Comparison of ENCODE assay signal across 6 cellular contexts in the genomic region with DNA sequence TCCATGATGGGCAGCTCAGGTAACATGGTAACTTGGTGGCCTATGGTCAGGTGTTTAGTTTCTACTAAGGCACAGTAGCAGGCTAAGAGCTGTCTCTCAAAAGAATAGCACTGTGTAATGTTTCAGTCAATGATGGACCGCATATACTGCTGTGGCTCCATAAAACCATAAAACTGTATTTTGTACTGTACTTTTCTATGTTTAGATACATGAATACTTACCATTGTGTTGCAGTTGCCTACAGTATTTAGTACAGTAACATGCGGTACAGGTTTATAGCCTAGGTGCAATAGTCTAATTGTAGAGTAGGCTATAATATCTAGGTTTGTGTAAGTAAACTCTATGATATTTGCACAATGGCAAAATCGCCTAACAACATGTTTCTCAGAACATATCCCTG.
"Had no signal": no experiment of that assay in that cellular context is flagged by ENCODE, and none has a peak within 500 bp of the region (broad histone marks: within the 10 kb centered on the region; RNA-seq: fewer than 3 reads in every experiment).

No MANE protein-coding gene starts in this region.

- ATAC-seq: K562 had no signal

- H3K9me3 ChIP-seq: HAP-1 had no signal

- H3K36me3 ChIP-seq: HAP-1 had no signal

- H3K4me3 ChIP-seq: GM23248, HAP-1, K562 had no signal

- DNase-seq: GM23248, GOT3, H7, IMR-90 had no signal

- H3K4me1 ChIP-seq: HAP-1 had no signal

- H3K27ac ChIP-seq: GM23248 had no signal
